In the genomic region with DNA sequence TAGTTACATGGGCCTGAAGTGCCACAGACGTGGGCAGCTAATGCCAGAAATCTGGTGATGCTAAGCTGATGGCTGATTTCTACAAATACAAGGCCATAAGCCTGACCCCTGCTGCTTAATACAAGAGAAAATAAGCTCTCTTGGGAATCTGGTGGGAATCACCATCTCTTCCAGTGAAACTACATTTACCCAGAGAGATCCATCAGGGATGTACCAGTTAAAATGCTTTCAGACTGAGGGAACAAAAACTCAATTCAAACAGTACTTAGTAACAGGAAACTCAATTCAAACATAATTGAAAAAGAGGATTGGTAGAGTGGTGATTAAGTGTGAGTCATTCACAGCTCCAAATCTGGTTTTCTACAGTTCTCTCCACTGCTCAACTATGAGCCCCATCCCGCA, we compare ENCODE assay signal across 8 cellular contexts. TPM values are rescaled to one million over a fixed set of nuclear protein-coding genes. Genes with fewer than 3 reads are reported as not detected.
A peak's percentile ranks its signal among the peaks of the same experiment; 100 is the strongest.
DNase-seq lines count a peak whose midpoint lies in the region; ATAC-seq and TF ChIP-seq lines count a peak whose summit lies in the region.

No MANE protein-coding gene starts in this region.

- H2BK120ac ChIP-seq in IMR-90 (ENCODE audit: low read depth, low read length): peak overlapping the region; percentile 97

- peak overlapping the region; percentile 0 for H2AK9ac ChIP-seq in IMR-90 (replicated peaks; ENCODE audit: low read depth, low read length, poor library complexity)

- H3K4me1 ChIP-seq in IMR-90 (ENCODE audit: control insufficient read depth, insufficient read depth, low read length) (peaks cover 15% of the 10 kb centered on the region), mucosa of rectum (ENCODE audit: control insufficient read depth in 2 of 2, insufficient read depth in 2 of 2, low read length in 2 of 2) (peaks cover 10 to 15% of the 10 kb centered on the region in 2 donors)

- H3K18ac ChIP-seq in IMR-90 (ENCODE audit: low read depth, low read length): peak overlapping the region; percentile 83

- TF ChIP-seq CTCF in IMR-90 (conservative IDR thresholded peaks at IDR 0.05; ENCODE audit: low read depth, low read length): no peak

- peak overlapping the region; percentile 87 for H2AK5ac ChIP-seq in IMR-90 (ENCODE audit: low read depth, low read length)

- H3K36me3 ChIP-seq in IMR-90 (ENCODE audit: control insufficient read depth, insufficient read depth, low read length): peaks cover 6% of the 10 kb centered on the region
- no peaks in the 10 kb centered on the region for H3K36me3 ChIP-seq in mucosa of rectum (ENCODE audit: control insufficient read depth in 2 of 2, insufficient read depth in 2 of 2, low read length in 2 of 2)

- H3K14ac ChIP-seq in IMR-90 (replicated peaks; ENCODE audit: low read depth, low read length): peak overlapping the region; percentile 94

- peak overlapping the region; percentile 93 for H2BK15ac ChIP-seq in IMR-90 (ENCODE audit: low read depth, low read length)

- peak overlapping the region; percentile 80 for H3K27ac ChIP-seq in IMR-90 (ENCODE audit: insufficient read depth, low read length)
- H3K27ac ChIP-seq in mucosa of rectum (ENCODE audit: low read depth in 2 of 2, low read length in 2 of 2): peak overlapping the region; percentile 89 to 93

- peak overlapping the region; percentile 65 for H4K5ac ChIP-seq in IMR-90 (ENCODE audit: low read depth, low read length)

- peak overlapping the region; percentile 33; the same call in 1 of the 2 replicates for H3K9ac ChIP-seq in IMR-90 (ENCODE audit: low read depth, low read length)
- H3K9ac ChIP-seq in mucosa of rectum (ENCODE audit: low read depth in 1 of 2, low read length in 2 of 2): no peak overlapping the region

- TF ChIP-seq RAD21 in IMR-90 (IDR thresholded peaks at IDR 0.05; ENCODE audit: low read length): no peak

- no TSS peak for BruUV-seq in IMR-90 (replicated peaks; lab: Mats Ljungman, UMichigan)

- H3K23ac ChIP-seq in IMR-90 (ENCODE audit: low read depth, low read length): peak overlapping the region; percentile 96

- H2BK5ac ChIP-seq in IMR-90 (ENCODE audit: low read depth, low read length, poor library complexity, severe bottlenecking): peak overlapping the region; percentile 97

- CTCF ChIA-PET in IMR-90 (lab: Yijun Ruan, JAX): interaction anchor here (1.0 to 2.2 kb wide), 3 partner anchors 31 to 57 kb away, joined by 3 to 18 read pairs (median 4); no protein-coding TSS in a partner anchor

- peak overlapping the region; percentile 13; the same call in 1 of the 2 replicates for H3K4me2 ChIP-seq in IMR-90 (ENCODE audit: low read depth, low read length)

- H4K91ac ChIP-seq in IMR-90 (ENCODE audit: insufficient read depth, low read depth, low read length): peak overlapping the region; percentile 95

- peak overlapping the region; percentile 39 for H2AFZ ChIP-seq in IMR-90 (replicated peaks; ENCODE audit: low read length, poor library complexity)

- peak overlapping the region; percentile 97 for H3K4ac ChIP-seq in IMR-90 (ENCODE audit: low read depth, low read length)

- peak overlapping the region; percentile 94 to 96 for H4K8ac ChIP-seq in IMR-90 (ENCODE audit: low read depth in 2 of 2, low read length in 2 of 2)

- peak overlapping the region; percentile 86 for H3K56ac ChIP-seq in IMR-90 (ENCODE audit: extremely low read depth, insufficient read depth, low read length)

- intact Hi-C loops in IMR-90 (cut with micrococcal nuclease): loop anchor here (1.0 to 2.0 kb wide), 2 partner anchors 31 to 151 kb away; a partner anchor contains a TSS

- DNase-seq in AG08395 (ENCODE audit: low spot score): peak; percentile 63
- DNase-seq in IMR-90: peak; percentile 82
- DNase-seq in astrocyte of the hippocampus (ENCODE audit: low read depth, low spot score): peak; percentile 52
- DNase-seq in DMS114 treated with DMSO at 0.1 percent for 48 hours (lab: John Stamatoyannopoulos, UW; ENCODE audit: unreplicated experiment): no peak
- DNase-seq in putamen (ENCODE audit: low spot score): no peak
- no peak for DNase-seq in HT-29 (ENCODE audit: low spot score)

- no peak overlapping the region for H3K4me3 ChIP-seq in IMR-90 (ENCODE audit: insufficient read depth, low read depth, low read length)
- H3K4me3 ChIP-seq in mucosa of rectum (ENCODE audit: low read length in 2 of 2): no peak overlapping the region

- no CpG with 5 or more reads among the region's 2 CpGs for WGBS in IMR-90 (ENCODE audit: extremely low coverage in 2 of 2, insufficient read length in 1 of 2), 2 experiments

- peaks cover 12 to 22% of the 10 kb centered on the region in 2 experiments; a peak in 3 of 4 replicates for H3K79me1 ChIP-seq in IMR-90 (ENCODE audit: low read depth in 1 of 2, low read length in 2 of 2)

- peaks cover 4% of the 10 kb centered on the region for H3K9me1 ChIP-seq in IMR-90 (ENCODE audit: insufficient read depth, low read length)

- dilution Hi-C loops in IMR-90 (cut with HindIII; ENCODE audit: low sequenced_read_pairs, unreplicated experiment): no loop called here

- H3K9me3 ChIP-seq in IMR-90 (ENCODE audit: control insufficient read depth, insufficient read depth, low read length) (no peaks in the 10 kb centered on the region), mucosa of rectum (ENCODE audit: control insufficient read depth in 2 of 2, low read length in 2 of 2) (no peaks in the 10 kb centered on the region)

- H2BK20ac ChIP-seq in IMR-90 (ENCODE audit: low read depth, low read length): peak overlapping the region; percentile 90

- no peak for TF ChIP-seq POLR2A in IMR-90 (IDR thresholded peaks at IDR 0.05; ENCODE audit: low read depth, low read length)

- H3K27me3 ChIP-seq in IMR-90 (ENCODE audit: control insufficient read depth, insufficient read depth, low read length) (no peaks in the 10 kb centered on the region), mucosa of rectum (ENCODE audit: control insufficient read depth in 2 of 2, insufficient read depth in 2 of 2, low read length in 2 of 2) (no peaks in the 10 kb centered on the region)

- no peaks in the 10 kb centered on the region for H4K20me1 ChIP-seq in IMR-90 (ENCODE audit: insufficient read depth, low read length)

- in situ Hi-C loops in IMR-90 (cut with MboI; ENCODE audit: low sequenced_read_pairs): loop anchor here (25.0 kb wide), 1 partner anchor 710 kb away; no protein-coding TSS in a partner anchor

- ATAC-seq in IMR-90 (ENCODE audit: low read depth) (peak; percentile 2; the same call in 1 of the 2 replicates), GM21576 (IDR thresholded peaks at IDR 0.05; ENCODE audit: unreplicated experiment) (no peak)

- POLR2A ChIA-PET in IMR-90 (lab: Charles Lee; ENCODE audit: unreplicated experiment): interaction anchor here (0.7 kb wide), 1 partner anchor 35 kb away, joined by 6 read pairs; no protein-coding TSS in a partner anchor

TF ChIP-seq in IMR-90, 13 proteins besides CTCF, POLR2A, EP300 and RAD21:
- TF ChIP-seq RFX5 (IDR thresholded peaks at IDR 0.05; ENCODE audit: low read depth, low read length) (no peak), FOS (IDR thresholded peaks at IDR 0.05; ENCODE audit: low read depth, low read length) (peak; percentile 49)

RNA-seq across cellular contexts. Expression of a gene that starts 1.7 kb away (rescaled TPM):
- total RNA-seq in IMR-90 (2012; rRNA removed): 112 and 116 TPM in 2 replicates
- 185 and 241 TPM in 2 replicates for polyA plus RNA-seq in IMR-90 (2012; rRNA removed)
- polyA plus RNA-seq in IMR-90 (2012; cell fraction: cytosol; rRNA removed): 369 and 427 TPM in 2 replicates
- 99.2 and 236 TPM in 2 replicates for polyA plus RNA-seq in IMR-90 (2012; cell fraction: nucleus; rRNA removed; ENCODE audit: low replicate concordance)
- total RNA-seq in HT-29 (2014; rRNA removed; shearing (Covaris generic)): 1.6 TPM in 1 of 2 replicates, not detected in the other

Comparison
In these comparisons a context has a peak if more than half of its experiments do, and no peak if none do; other contexts are left out.
1. DNase-seq: peak in AG08395 (single experiment), IMR-90 (single experiment) and astrocyte of the hippocampus (single experiment); none in DMS114 treated with DMSO at 0.1 percent for 48 hours (single experiment), putamen (single experiment) and HT-29 (single experiment).
2. RNA of a gene that starts 1.7 kb away (total RNA-seq): 112 to 116 TPM in IMR-90; 1.6 TPM in HT-29; every median in the first group is over 10 times any median in the second.